Comparison of ENCODE assay signal across 9 cellular contexts in genomic region chr20:48828734-48829460, GRCh38. TPM values are rescaled to one million over a fixed set of nuclear protein-coding genes. Genes with fewer than 3 reads are reported as not detected.
A peak's percentile ranks its signal among the peaks of the same experiment; 100 is the strongest.
DNase-seq lines count a peak whose midpoint lies in the region; ATAC-seq, FAIRE-seq and TF ChIP-seq lines count a peak whose summit lies in the region.
"Had no signal": no experiment of that assay in that cellular context is flagged by ENCODE, and none has a peak within 500 bp of the region (broad histone marks: within the 10 kb centered on the region; RNA-seq: fewer than 3 reads in every experiment).

No MANE protein-coding gene starts in this region.

- H3K9me3 ChIP-seq in GM12878 (replicated peaks; ENCODE audit: control insufficient read depth, insufficient read depth, low read length) = no peaks in the 10 kb centered on the region
- H3K9me3 ChIP-seq in vagina = no peaks in the 10 kb centered on the region

- POLR2A ChIA-PET in GM12878 (lab: Charles Lee) = interaction anchor here (0.6 to 5.5 kb wide), 10 partner anchors 11 to 94 kb away, joined by 3 to 45 read pairs (median 4); no protein-coding TSS in a partner anchor

- TF ChIP-seq CTCF in GM12878 (IDR thresholded peaks at IDR 0.05 in 2 of 3, conservative IDR thresholded peaks at IDR 0.05 in 1 of 3; ENCODE audit: control insufficient read depth in 2 of 3, extremely low read depth in 1 of 3, insufficient read depth in 1 of 3, low read depth in 3 of 3, low read length in 3 of 3) (no peak), mesothelial cell of epicardium (IDR thresholded peaks at IDR 0.05; ENCODE audit: unreplicated experiment) (no peak), vagina (IDR thresholded peaks at IDR 0.05) (no peak)

- no peaks in the 10 kb centered on the region for H3K27me3 ChIP-seq in GM12878 (replicated peaks in 1 of 2; ENCODE audit: control insufficient read depth in 2 of 2, insufficient read depth in 2 of 2, low read length in 1 of 2)
- no peaks in the 10 kb centered on the region for H3K27me3 ChIP-seq in vagina

- peak overlapping the region; percentile 91 for H3K4me2 ChIP-seq in GM12878 (ENCODE audit: control insufficient read depth, insufficient read depth)

- no peak for ATAC-seq in stimulated activated naive CD8-positive, alpha-beta T cell treated with anti-CD3 and anti-CD28 coated beads, Interleukin-15, Interleukin-2, amounts not matched to agents 100 U/mL and 50 U/mL, for 24 hours
- ATAC-seq in GM12878 (no peak), HG02759 (IDR thresholded peaks at IDR 0.05; ENCODE audit: unreplicated experiment) (no peak)

- H3K36me3 Mint-ChIP-seq in stimulated activated naive CD8-positive, alpha-beta T cell treated with anti-CD3 and anti-CD28 coated beads, Interleukin-15, Interleukin-2, amounts not matched to agents 100 ng/mL and 50 ng/mL, for 24 hours (ENCODE audit: low read depth) = peaks cover 9% of the 10 kb centered on the region
- no peaks in the 10 kb centered on the region for H3K36me3 Mint-ChIP-seq in mesothelial cell of epicardium

- TF ChIP-seq RAD21 in GM12878 (IDR thresholded peaks at IDR 0.05; ENCODE audit: insufficient read depth, low read depth, low read length) = no peak

- TSS peak; percentile 63 for BruUV-seq in GM12878 (replicated peaks; lab: Mats Ljungman, UMichigan)

- DNase-seq in stimulated activated naive CD8-positive, alpha-beta T cell treated with anti-CD3 and anti-CD28 coated beads, Interleukin-15, Interleukin-2, amounts not matched to agents 100 U/mL and 50 U/mL, for 24 hours = no peak
- DNase-seq in GM12878 (ENCODE audit: low read depth, low spot score) = no peak
- DNase-seq in mesothelial cell of epicardium (ENCODE audit: low spot score in 2 of 2, unreplicated experiment in 2 of 2) = no peak
- no peak for DNase-seq in vagina (ENCODE audit: extremely low spot score in 2 of 2)
- no peak for DNase-seq in NCI-H146 treated with DMSO at 0.1 percent for 48 hours (lab: John Stamatoyannopoulos, UW; ENCODE audit: unreplicated experiment)
- DNase-seq in NK-92 treated with Interleukin-12 subunit alpha and Interleukin-12 subunit beta, amount 100 ng/mL, for 24 hours (lab: John Stamatoyannopoulos, UW) = no peak

- H3K4me3 Mint-ChIP-seq in stimulated activated naive CD8-positive, alpha-beta T cell treated with anti-CD3 and anti-CD28 coated beads, Interleukin-15, Interleukin-2, amounts not matched to agents 100 ng/mL and 50 ng/mL, for 24 hours = peak overlapping the region; percentile 84
- H3K4me3 Mint-ChIP-seq in mesothelial cell of epicardium = peak overlapping the region; percentile 76

- peaks cover 41% of the 10 kb centered on the region for H3K79me2 ChIP-seq in GM12878 (ENCODE audit: control insufficient read depth, insufficient read depth, low read length)

- WGBS in GM12878 (ENCODE audit: insufficient coverage, insufficient replicate concordance, low lambda C conversion rate, missing lambda C conversion rate) = 69% methylated on average over 11 of the region's 11 CpGs

- SMC1A ChIA-PET in GM12878 (lab: Charles Lee; ENCODE audit: uncharacterized antibody, unreplicated experiment) = interaction anchor here (1.0 to 5.2 kb wide), 5 partner anchors 13 to 91 kb away, joined by 3 to 36 read pairs (median 10); no protein-coding TSS in a partner anchor

- H3K4me3 ChIP-seq in GM12878 = peak overlapping the region; percentile 62
- peak overlapping the region; percentile 47 to 58 for H3K4me3 ChIP-seq in vagina

- H3K36me3 ChIP-seq in GM12878 (ENCODE audit: control insufficient read depth in 2 of 2, insufficient read depth in 2 of 2, low read length in 1 of 2) = no peaks in the 10 kb centered on the region
- H3K36me3 ChIP-seq in vagina = no peaks in the 10 kb centered on the region

- no peaks in the 10 kb centered on the region for H3K27me3 Mint-ChIP-seq in stimulated activated naive CD8-positive, alpha-beta T cell treated with anti-CD3 and anti-CD28 coated beads, Interleukin-15, Interleukin-2, amounts not matched to agents 100 ng/mL and 50 ng/mL, for 24 hours
- H3K27me3 Mint-ChIP-seq in mesothelial cell of epicardium (ENCODE audit: low read depth) = peaks cover 70% of the 10 kb centered on the region

- no peaks in the 10 kb centered on the region for H3K9me3 Mint-ChIP-seq in stimulated activated naive CD8-positive, alpha-beta T cell treated with anti-CD3 and anti-CD28 coated beads, Interleukin-15, Interleukin-2, amounts not matched to agents 100 ng/mL and 50 ng/mL, for 24 hours
- H3K9me3 Mint-ChIP-seq in mesothelial cell of epicardium = no peaks in the 10 kb centered on the region

- H3K27ac ChIP-seq in GM12878 (ENCODE audit: control insufficient read depth, insufficient read depth) (peak overlapping the region; percentile 76), vagina (peak overlapping the region; percentile 62)

- TF ChIP-seq EP300 in GM12878 (IDR thresholded peaks at IDR 0.05; ENCODE audit: borderline replicate concordance in 1 of 2, control insufficient read depth in 1 of 2, low read depth in 2 of 2, low read length in 2 of 2) = no peak

- H3K4me1 ChIP-seq in GM12878 (ENCODE audit: control insufficient read depth, insufficient read depth, low read length) (peaks cover 27% of the 10 kb centered on the region), vagina (peaks cover 37% of the 10 kb centered on the region)

- FAIRE-seq in GM12878 (lab: Jason Lieb, UNC) = no peak
- FAIRE-seq: frontal cortex had no signal

- peak overlapping the region; percentile 91 for H3K27ac Mint-ChIP-seq in stimulated activated naive CD8-positive, alpha-beta T cell treated with anti-CD3 and anti-CD28 coated beads, Interleukin-15, Interleukin-2, amounts not matched to agents 100 ng/mL and 50 ng/mL, for 24 hours
- no peak overlapping the region for H3K27ac Mint-ChIP-seq in mesothelial cell of epicardium

- in situ Hi-C loops in GM12878 (cut with MboI) = no loop called here

- intact Hi-C loops in GM12878 (cut with micrococcal nuclease; ENCODE audit: unreplicated experiment) (loop anchor here (1.0 to 5.0 kb wide), 2 partner anchors 17 to 58 kb away; no protein-coding TSS in a partner anchor), vagina (cut with DNase I) (no loop called here)

- peak overlapping the region; percentile 70 for H2AFZ ChIP-seq in GM12878 (ENCODE audit: control insufficient read depth, low read depth, low read length)

- CTCF ChIA-PET in GM12878 (lab: Yijun Ruan, JAX) = interaction anchor here (1.0 to 4.9 kb wide), 6 partner anchors 8 to 171 kb away, joined by 3 to 35 read pairs (median 4); no protein-coding TSS in a partner anchor

- H3K4me1 Mint-ChIP-seq in stimulated activated naive CD8-positive, alpha-beta T cell treated with anti-CD3 and anti-CD28 coated beads, Interleukin-15, Interleukin-2, amounts not matched to agents 100 ng/mL and 50 ng/mL, for 24 hours (ENCODE audit: low read depth) = peaks cover 36% of the 10 kb centered on the region
- H3K4me1 Mint-ChIP-seq in mesothelial cell of epicardium = peaks cover 31% of the 10 kb centered on the region

- H3K9ac ChIP-seq in GM12878 (ENCODE audit: control insufficient read depth, insufficient read depth, low read length) = peak overlapping the region; percentile 85

- no peaks in the 10 kb centered on the region for H4K20me1 ChIP-seq in GM12878 (ENCODE audit: control insufficient read depth, insufficient read depth)

- TF ChIP-seq POLR2A in GM12878 (IDR thresholded peaks at IDR 0.05; ENCODE audit: low read depth, low read length) (no peak), vagina (IDR thresholded peaks at IDR 0.05) (no peak)

- RAD21 ChIA-PET in GM12878 (lab: Charles Lee; ENCODE audit: unreplicated experiment) = interaction anchor here (0.8 to 6.1 kb wide), 10 partner anchors 10 to 171 kb away, joined by 3 to 41 read pairs (median 6); no protein-coding TSS in a partner anchor

TF ChIP-seq in GM12878, 131 proteins besides CTCF, POLR2A, EP300 and RAD21 (continues in another document):
- TF ChIP-seq SIX5 (IDR thresholded peaks at IDR 0.05; ENCODE audit: low read depth, low read length, severe bottlenecking) = no peak
- TF ChIP-seq SP1 (IDR thresholded peaks at IDR 0.05; ENCODE audit: low read depth, low read length) = no peak
- TF ChIP-seq IKZF2 (IDR thresholded peaks at IDR 0.05) = peak; percentile 29 to 48; a peak in 2 of 4 replicates
- no peak for TF ChIP-seq TBL1XR1 (IDR thresholded peaks at IDR 0.05; ENCODE audit: low read depth, low read length)
- no peak for TF ChIP-seq RELB (IDR thresholded peaks at IDR 0.05; ENCODE audit: low read depth)
- TF ChIP-seq NFXL1 (IDR thresholded peaks at IDR 0.05; ENCODE audit: borderline replicate concordance) = 0 out of 2 replicates have a peak, but pooled peaks have one; percentile 49
- TF ChIP-seq TCF3 (IDR thresholded peaks at IDR 0.05; ENCODE audit: borderline replicate concordance, insufficient read depth, low read depth, low read length) = no peak

RNA-seq across cellular contexts. Expression of gene PREX1, which starts 1.1 kb away (rescaled TPM):
- 138 and 148 TPM in 2 replicates for total RNA-seq in GM12878 (2013; cell fraction: nucleolus; rRNA removed)
- 79.5 and 82.6 TPM in 2 replicates for total RNA-seq in GM12878 (2014; rRNA removed)
- total RNA-seq in GM12878 (2014; rRNA removed; fragmentation: Illumina TruSeq; extraction: Trizol) = 41.9 and 48.6 TPM in 2 replicates
- 108 and 114 TPM in 2 replicates for total RNA-seq in GM12878 (2021)
- 23.6 TPM for polyA plus RNA-seq in GM12878 (2011; ENCODE audit: low read depth)
- 16.3 and 29.3 TPM in 2 replicates for polyA plus RNA-seq in GM12878 (2011; rRNA removed)
- 30.8 and 32.4 TPM in 2 replicates for polyA plus RNA-seq in GM12878 (2011; cell fraction: cytosol; rRNA removed)
- 74.6 and 90.7 TPM in 2 replicates for polyA plus RNA-seq in GM12878 (2011; cell fraction: nucleus; rRNA removed)
- 56.3 and 62.3 TPM in 2 replicates for polyA plus RNA-seq in GM12878 (2012)
- polyA plus RNA-seq in GM12878 (2014; fragmentation: Illumina TruSeq; extraction: Trizol) = 25.2 and 49.0 TPM in 2 replicates
- 1 to 10 TPM; 2.6 to 6.7 TPM for polyA plus RNA-seq in GM12878 (2014; fragmentation: Nextera tagmentation; extraction: Ambion mirVana)
- polyA plus RNA-seq in GM12878 (2014; rRNA removed) = 60.5 and 76.1 TPM in 2 replicates
- polyA plus RNA-seq in GM12878 (2016; fragmentation: Nextera tagmentation; extraction: Ambion mirVana) = 10 to 100 TPM; 17.7 to 22.1 TPM
- 42.1 and 65.5 TPM in 2 replicates for polyA minus RNA-seq in GM12878 (2011; rRNA and poly(A)+ RNA removed)
- 21.6 and 22.1 TPM in 2 replicates for polyA minus RNA-seq in GM12878 (2011; cell fraction: cytosol; rRNA and poly(A)+ RNA removed)
- polyA minus RNA-seq in GM12878 (2011; cell fraction: nucleus; rRNA and poly(A)+ RNA removed) = 31.8 and 50.9 TPM in 2 replicates
- total RNA-seq in mesothelial cell of epicardium = 7.9 to 8.6 TPM (median 8.3 TPM) in 3 replicates
- 17.7 TPM for total RNA-seq in vagina
